ENCODE assay signal across 16 cellular contexts in genomic region chr4:61934201-61934600, GRCh38.
A peak's percentile ranks its signal among the peaks of the same experiment; 100 is the strongest.
DNase-seq lines count a peak whose midpoint lies in the region; ATAC-seq and TF ChIP-seq lines count a peak whose summit lies in the region.
"Had no signal": no experiment of that assay in that cellular context is flagged by ENCODE, and none has a peak within 500 bp of the region (broad histone marks: within the 10 kb centered on the region; RNA-seq: fewer than 3 reads in every experiment).

No MANE protein-coding gene starts in this region.

- DNase-seq in RWPE1 (ENCODE audit: low spot score) (peak; percentile 4), fibroblast of villous mesenchyme (ENCODE audit: low read depth) (peak; percentile 3), BE2C (no peak), brain microvascular endothelial cell (no peak)
- DNase-seq in activated naive CD4-positive, alpha-beta T cell treated with anti-CD3 and anti-CD28 coated beads, Interleukin-2, amount 50 U/mL, for 16 hours = no peak
- DNase-seq: CD8-positive, alpha-beta T cell; COR-L47; DMS153; DND-41; GF-D8; H7; IMR-90; KBM-7 had no signal

- CTCF ChIA-PET in HEK293 (lab: Yijun Ruan, JAX) (interaction anchor here (0.6 kb wide), 1 partner anchor 271 kb away, joined by 3 read pairs; no protein-coding TSS in a partner anchor), RWPE1 (lab: Yijun Ruan, JAX) (interaction anchor here (0.6 kb wide), 1 partner anchor 309 kb away, joined by 3 read pairs; no protein-coding TSS in a partner anchor)

- TF ChIP-seq CTCF in HEK293 (tag by site-specific recombination; IDR thresholded peaks at IDR 0.05) (no peak), RWPE1 (conservative IDR thresholded peaks at IDR 0.05; ENCODE audit: low read depth) (no peak), fibroblast of villous mesenchyme (IDR thresholded peaks at IDR 0.05; ENCODE audit: insufficient read depth, low read depth, low read length) (no peak), BE2C (IDR thresholded peaks at IDR 0.05; ENCODE audit: low read depth, low read length) (no peak), brain microvascular endothelial cell (IDR thresholded peaks at IDR 0.05; ENCODE audit: low read depth, low read length, missing control alignments) (no peak)

- H3K4me3 ChIP-seq in HEK293 (ENCODE audit: low read depth, low read length) (no peak overlapping the region), fibroblast of villous mesenchyme (ENCODE audit: low read depth, low read length) (no peak overlapping the region), BE2C (ENCODE audit: low read depth, low read length) (no peak overlapping the region), brain microvascular endothelial cell (ENCODE audit: low read depth, low read length) (no peak overlapping the region)
- H3K4me3 ChIP-seq: GM23338 had no signal

- H3K36me3 ChIP-seq in HEK293 (ENCODE audit: control insufficient read depth in 2 of 2, insufficient read depth in 1 of 2, low read length in 2 of 2) = no peaks in the 10 kb centered on the region
- no peaks in the 10 kb centered on the region for H3K36me3 ChIP-seq in BE2C
- no peaks in the 10 kb centered on the region for H3K36me3 ChIP-seq in brain microvascular endothelial cell (replicated peaks)

- in situ Hi-C loops in brain microvascular endothelial cell (cut with HindIII; ENCODE audit: low pct_ligation_motif_present, low sequenced_read_pairs) = no loop called here

- H3K9me3 ChIP-seq in HEK293 (ENCODE audit: control insufficient read depth, insufficient read depth, low read depth, low read length) (no peaks in the 10 kb centered on the region), BE2C (no peaks in the 10 kb centered on the region)

- H3K4me1 ChIP-seq in HEK293 (ENCODE audit: control insufficient read depth, insufficient read depth, low read length) (no peaks in the 10 kb centered on the region), BE2C (no peaks in the 10 kb centered on the region)

- POLR2A ChIA-PET in HEK293 (lab: Yijun Ruan, JAX) (no interaction called here), RWPE1 (lab: Yijun Ruan, JAX; ENCODE audit: low non-redundant PET) (no interaction called here)

- no peak overlapping the region for H3K27ac ChIP-seq in HEK293 (ENCODE audit: extremely low read depth, low read depth, low read length)
- no peak overlapping the region for H3K27ac ChIP-seq in RWPE1
- H3K27ac ChIP-seq in brain microvascular endothelial cell = no peak overlapping the region

- no peaks in the 10 kb centered on the region for H3K27me3 ChIP-seq in BE2C
- no peaks in the 10 kb centered on the region for H3K27me3 ChIP-seq in brain microvascular endothelial cell (replicated peaks)

- ATAC-seq in GM18909 (IDR thresholded peaks at IDR 0.05; ENCODE audit: poor library complexity, unreplicated experiment) = no peak
- ATAC-seq: CD8-positive, alpha-beta T cell; GM23338 had no signal

TF ChIP-seq in HEK293, 187 proteins besides CTCF, POLR2A, EP300 and RAD21:
- TF ChIP-seq PRDM6 (tag by site-specific recombination; IDR thresholded peaks at IDR 0.05) (0 out of 2 replicates have a peak, but pooled peaks have one; percentile 17), ZNF768 (tag by site-specific recombination; IDR thresholded peaks at IDR 0.05) (no peak)

Comparison
In these comparisons a context has a peak if more than half of its experiments do, and no peak if none do; other contexts are left out.
1. DNase-seq: peak in RWPE1 (single experiment) and fibroblast of villous mesenchyme (single experiment); none in BE2C (single experiment), activated naive CD4-positive, alpha-beta T cell treated with anti-CD3 and anti-CD28 coated beads, Interleukin-2, amount 50 U/mL, for 16 hours (single experiment) and brain microvascular endothelial cell (single experiment).